1 cellular context compared by ENCODE assay signal in the genomic region with DNA sequence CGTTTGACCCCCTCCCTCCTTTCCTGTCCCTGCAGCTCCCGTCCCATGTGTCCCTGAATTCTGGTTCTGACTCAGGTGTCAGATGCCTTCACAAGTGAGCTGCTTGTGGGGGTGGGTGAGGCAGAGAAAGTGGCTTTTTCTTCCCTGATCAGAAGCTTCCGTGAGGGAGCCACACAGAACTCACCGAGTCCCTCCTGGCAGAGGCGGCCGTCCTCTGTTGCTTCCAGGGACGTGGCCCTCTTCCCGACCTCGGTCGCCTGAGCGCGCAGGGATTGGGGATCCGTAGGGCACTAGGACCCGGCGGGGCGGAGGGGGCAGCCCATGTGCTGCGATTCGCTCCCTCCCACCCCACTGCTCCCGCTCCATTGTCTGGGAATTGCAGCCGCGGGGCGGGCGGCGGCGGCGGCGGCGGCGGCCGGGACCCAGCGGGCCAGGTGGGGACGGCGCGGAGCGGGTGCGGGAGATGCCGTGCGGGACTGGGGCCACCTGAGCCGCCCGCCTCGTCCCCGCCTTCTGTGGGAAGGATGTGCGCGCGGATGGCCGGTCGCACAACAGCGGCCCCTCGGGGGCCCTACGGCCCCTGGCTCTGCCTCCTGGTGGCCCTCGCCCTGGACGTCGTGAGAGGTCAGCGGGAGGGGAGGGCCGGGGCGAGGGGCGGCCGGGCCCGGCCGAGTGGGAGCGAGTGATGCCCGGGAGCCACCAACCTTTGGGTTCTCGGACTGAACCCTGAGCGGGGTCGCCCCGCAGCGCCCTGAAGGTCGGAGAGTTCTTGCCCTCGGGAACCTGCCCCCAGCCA.
TF ChIP-seq lines count a peak whose summit lies in the region.

A gene with protein sequence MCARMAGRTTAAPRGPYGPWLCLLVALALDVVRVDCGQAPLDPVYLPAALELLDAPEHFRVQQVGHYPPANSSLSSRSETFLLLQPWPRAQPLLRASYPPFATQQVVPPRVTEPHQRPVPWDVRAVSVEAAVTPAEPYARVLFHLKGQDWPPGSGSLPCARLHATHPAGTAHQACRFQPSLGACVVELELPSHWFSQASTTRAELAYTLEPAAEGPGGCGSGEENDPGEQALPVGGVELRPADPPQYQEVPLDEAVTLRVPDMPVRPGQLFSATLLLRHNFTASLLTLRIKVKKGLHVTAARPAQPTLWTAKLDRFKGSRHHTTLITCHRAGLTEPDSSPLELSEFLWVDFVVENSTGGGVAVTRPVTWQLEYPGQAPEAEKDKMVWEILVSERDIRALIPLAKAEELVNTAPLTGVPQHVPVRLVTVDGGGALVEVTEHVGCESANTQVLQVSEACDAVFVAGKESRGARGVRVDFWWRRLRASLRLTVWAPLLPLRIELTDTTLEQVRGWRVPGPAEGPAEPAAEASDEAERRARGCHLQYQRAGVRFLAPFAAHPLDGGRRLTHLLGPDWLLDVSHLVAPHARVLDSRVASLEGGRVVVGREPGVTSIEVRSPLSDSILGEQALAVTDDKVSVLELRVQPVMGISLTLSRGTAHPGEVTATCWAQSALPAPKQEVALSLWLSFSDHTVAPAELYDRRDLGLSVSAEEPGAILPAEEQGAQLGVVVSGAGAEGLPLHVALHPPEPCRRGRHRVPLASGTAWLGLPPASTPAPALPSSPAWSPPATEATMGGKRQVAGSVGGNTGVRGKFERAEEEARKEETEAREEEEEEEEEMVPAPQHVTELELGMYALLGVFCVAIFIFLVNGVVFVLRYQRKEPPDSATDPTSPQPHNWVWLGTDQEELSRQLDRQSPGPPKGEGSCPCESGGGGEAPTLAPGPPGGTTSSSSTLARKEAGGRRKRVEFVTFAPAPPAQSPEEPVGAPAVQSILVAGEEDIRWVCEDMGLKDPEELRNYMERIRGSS (plus strand): TSS at position 351 of the 796 bp plus-strand sequence. CDS start 174 bp downstream, at position 525.

TF ChIP-seq in HepG2, 621 proteins besides CTCF, POLR2A, EP300 and RAD21 (continued from another document and continues in another):
- TF ChIP-seq, protein P1, sequence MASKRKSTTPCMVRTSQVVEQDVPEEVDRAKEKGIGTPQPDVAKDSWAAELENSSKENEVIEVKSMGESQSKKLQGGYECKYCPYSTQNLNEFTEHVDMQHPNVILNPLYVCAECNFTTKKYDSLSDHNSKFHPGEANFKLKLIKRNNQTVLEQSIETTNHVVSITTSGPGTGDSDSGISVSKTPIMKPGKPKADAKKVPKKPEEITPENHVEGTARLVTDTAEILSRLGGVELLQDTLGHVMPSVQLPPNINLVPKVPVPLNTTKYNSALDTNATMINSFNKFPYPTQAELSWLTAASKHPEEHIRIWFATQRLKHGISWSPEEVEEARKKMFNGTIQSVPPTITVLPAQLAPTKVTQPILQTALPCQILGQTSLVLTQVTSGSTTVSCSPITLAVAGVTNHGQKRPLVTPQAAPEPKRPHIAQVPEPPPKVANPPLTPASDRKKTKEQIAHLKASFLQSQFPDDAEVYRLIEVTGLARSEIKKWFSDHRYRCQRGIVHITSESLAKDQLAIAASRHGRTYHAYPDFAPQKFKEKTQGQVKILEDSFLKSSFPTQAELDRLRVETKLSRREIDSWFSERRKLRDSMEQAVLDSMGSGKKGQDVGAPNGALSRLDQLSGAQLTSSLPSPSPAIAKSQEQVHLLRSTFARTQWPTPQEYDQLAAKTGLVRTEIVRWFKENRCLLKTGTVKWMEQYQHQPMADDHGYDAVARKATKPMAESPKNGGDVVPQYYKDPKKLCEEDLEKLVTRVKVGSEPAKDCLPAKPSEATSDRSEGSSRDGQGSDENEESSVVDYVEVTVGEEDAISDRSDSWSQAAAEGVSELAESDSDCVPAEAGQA (IDR thresholded peaks at IDR 0.05; ENCODE audit: low read depth): no peak
- TF ChIP-seq, protein P1 (CRISPR knock-in tag; IDR thresholded peaks at IDR 0.05; ENCODE audit: borderline replicate concordance): 0 out of 2 replicates have a peak, but pooled peaks have one; percentile 55
- no peak for TF ChIP-seq ZNF83 (CRISPR knock-in tag; IDR thresholded peaks at IDR 0.05; ENCODE audit: borderline replicate concordance)
- TF ChIP-seq KMT2A (CRISPR knock-in tag; IDR thresholded peaks at IDR 0.05): 0 out of 2 replicates have a peak, but pooled peaks have one; percentile 50
- no peak for TF ChIP-seq STAT5B (CRISPR knock-in tag; IDR thresholded peaks at IDR 0.05)
- TF ChIP-seq, protein P2, sequence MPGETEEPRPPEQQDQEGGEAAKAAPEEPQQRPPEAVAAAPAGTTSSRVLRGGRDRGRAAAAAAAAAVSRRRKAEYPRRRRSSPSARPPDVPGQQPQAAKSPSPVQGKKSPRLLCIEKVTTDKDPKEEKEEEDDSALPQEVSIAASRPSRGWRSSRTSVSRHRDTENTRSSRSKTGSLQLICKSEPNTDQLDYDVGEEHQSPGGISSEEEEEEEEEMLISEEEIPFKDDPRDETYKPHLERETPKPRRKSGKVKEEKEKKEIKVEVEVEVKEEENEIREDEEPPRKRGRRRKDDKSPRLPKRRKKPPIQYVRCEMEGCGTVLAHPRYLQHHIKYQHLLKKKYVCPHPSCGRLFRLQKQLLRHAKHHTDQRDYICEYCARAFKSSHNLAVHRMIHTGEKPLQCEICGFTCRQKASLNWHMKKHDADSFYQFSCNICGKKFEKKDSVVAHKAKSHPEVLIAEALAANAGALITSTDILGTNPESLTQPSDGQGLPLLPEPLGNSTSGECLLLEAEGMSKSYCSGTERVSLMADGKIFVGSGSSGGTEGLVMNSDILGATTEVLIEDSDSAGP (CRISPR knock-in tag; IDR thresholded peaks at IDR 0.05; ENCODE audit: borderline replicate concordance): peak; percentile 30
- TF ChIP-seq ZNF501 (CRISPR knock-in tag; IDR thresholded peaks at IDR 0.05): 0 out of 2 replicates have a peak, but pooled peaks have one; percentile 29
- no peak for TF ChIP-seq TCF12 (IDR thresholded peaks at IDR 0.05)
- TF ChIP-seq TCF12 (CRISPR knock-in tag; IDR thresholded peaks at IDR 0.05): no peak
- TF ChIP-seq ATF7-NPFF (CRISPR knock-in tag; IDR thresholded peaks at IDR 0.05; ENCODE audit: low read depth): peak; percentile 67; the same call in 1 of the 2 replicates
- 0 out of 2 replicates have a peak, but pooled peaks have one; percentile 31 for TF ChIP-seq SRY (CRISPR knock-in tag; IDR thresholded peaks at IDR 0.05)
- TF ChIP-seq TCF7 (IDR thresholded peaks at IDR 0.05; ENCODE audit: low read depth): no peak
- TF ChIP-seq, protein P3, sequence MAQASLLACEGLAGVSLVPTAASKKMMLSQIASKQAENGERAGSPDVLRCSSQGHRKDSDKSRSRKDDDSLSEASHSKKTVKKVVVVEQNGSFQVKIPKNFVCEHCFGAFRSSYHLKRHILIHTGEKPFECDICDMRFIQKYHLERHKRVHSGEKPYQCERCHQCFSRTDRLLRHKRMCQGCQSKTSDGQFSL (CRISPR knock-in tag; IDR thresholded peaks at IDR 0.05): peak; percentile 51; the same call in 1 of the 2 replicates
- no peak for TF ChIP-seq CHD2 (IDR thresholded peaks at IDR 0.05; ENCODE audit: low read depth, low read length)
- TF ChIP-seq ZBTB7B (CRISPR knock-in tag; IDR thresholded peaks at IDR 0.05): 0 out of 2 replicates have a peak, but pooled peaks have one; percentile 17
- TF ChIP-seq TOPORS (CRISPR knock-in tag; IDR thresholded peaks at IDR 0.05): 0 out of 2 replicates have a peak, but pooled peaks have one; percentile 62
- TF ChIP-seq ZNF720 (CRISPR knock-in tag; IDR thresholded peaks at IDR 0.05): no peak
- TF ChIP-seq MXD4 (CRISPR knock-in tag; IDR thresholded peaks at IDR 0.05): peak; percentile 78; the same call in 1 of the 2 replicates
- TF ChIP-seq BORCS8-MEF2B (CRISPR knock-in tag; IDR thresholded peaks at IDR 0.05): peak; percentile 64; the same call in 1 of the 2 replicates
- TF ChIP-seq PRPF4 (IDR thresholded peaks at IDR 0.05; ENCODE audit: low read depth, low read length, poor library complexity, severe bottlenecking): no peak
- peak; percentile 93 for TF ChIP-seq ZNF746 (CRISPR knock-in tag; IDR thresholded peaks at IDR 0.05)
- peak; percentile 59 for TF ChIP-seq TEAD3 (CRISPR knock-in tag; optimal IDR thresholded peaks at IDR 0.05; ENCODE audit: borderline replicate concordance)
- TF ChIP-seq AKAP8 (CRISPR knock-in tag; IDR thresholded peaks at IDR 0.05): no peak
- TF ChIP-seq SIN3A (IDR thresholded peaks at IDR 0.05; ENCODE audit: borderline replicate concordance, low read depth, low read length): peak; percentile 75; the same call in 1 of the 2 replicates
- TF ChIP-seq, protein P4, sequence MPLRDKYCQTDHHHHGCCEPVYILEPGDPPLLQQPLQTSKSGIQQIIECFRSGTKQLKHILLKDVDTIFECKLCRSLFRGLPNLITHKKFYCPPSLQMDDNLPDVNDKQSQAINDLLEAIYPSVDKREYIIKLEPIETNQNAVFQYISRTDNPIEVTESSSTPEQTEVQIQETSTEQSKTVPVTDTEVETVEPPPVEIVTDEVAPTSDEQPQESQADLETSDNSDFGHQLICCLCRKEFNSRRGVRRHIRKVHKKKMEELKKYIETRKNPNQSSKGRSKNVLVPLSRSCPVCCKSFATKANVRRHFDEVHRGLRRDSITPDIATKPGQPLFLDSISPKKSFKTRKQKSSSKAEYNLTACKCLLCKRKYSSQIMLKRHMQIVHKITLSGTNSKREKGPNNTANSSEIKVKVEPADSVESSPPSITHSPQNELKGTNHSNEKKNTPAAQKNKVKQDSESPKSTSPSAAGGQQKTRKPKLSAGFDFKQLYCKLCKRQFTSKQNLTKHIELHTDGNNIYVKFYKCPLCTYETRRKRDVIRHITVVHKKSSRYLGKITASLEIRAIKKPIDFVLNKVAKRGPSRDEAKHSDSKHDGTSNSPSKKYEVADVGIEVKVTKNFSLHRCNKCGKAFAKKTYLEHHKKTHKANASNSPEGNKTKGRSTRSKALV (CRISPR knock-in tag; IDR thresholded peaks at IDR 0.05): peak; percentile 30; the same call in 1 of the 2 replicates
- TF ChIP-seq ZNF260 (CRISPR knock-in tag; IDR thresholded peaks at IDR 0.05; ENCODE audit: borderline replicate concordance, low read depth): no peak
- TF ChIP-seq NR2C2 (CRISPR knock-in tag; IDR thresholded peaks at IDR 0.05; ENCODE audit: borderline replicate concordance): peak; percentile 39; the same call in 1 of the 2 replicates
- no peak for TF ChIP-seq HMGA1 (CRISPR knock-in tag; conservative IDR thresholded peaks at IDR 0.05)
- peak; percentile 67 for TF ChIP-seq GABPB1 (CRISPR knock-in tag; IDR thresholded peaks at IDR 0.05)
- TF ChIP-seq, protein P5, sequence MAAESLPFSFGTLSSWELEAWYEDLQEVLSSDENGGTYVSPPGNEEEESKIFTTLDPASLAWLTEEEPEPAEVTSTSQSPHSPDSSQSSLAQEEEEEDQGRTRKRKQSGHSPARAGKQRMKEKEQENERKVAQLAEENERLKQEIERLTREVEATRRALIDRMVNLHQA (CRISPR knock-in tag; IDR thresholded peaks at IDR 0.05): no peak
- TF ChIP-seq ADNP (CRISPR knock-in tag; IDR thresholded peaks at IDR 0.05): peak; percentile 74
- no peak for TF ChIP-seq ZNF839 (CRISPR knock-in tag; IDR thresholded peaks at IDR 0.05; ENCODE audit: borderline replicate concordance)
- TF ChIP-seq MYC (CRISPR knock-in tag; IDR thresholded peaks at IDR 0.05; ENCODE audit: borderline replicate concordance): peak; percentile 97
- 0 out of 2 replicates have a peak, but pooled peaks have one; percentile 32 for TF ChIP-seq ZNF747 (CRISPR knock-in tag; IDR thresholded peaks at IDR 0.05; ENCODE audit: borderline replicate concordance)
- TF ChIP-seq, protein P6, sequence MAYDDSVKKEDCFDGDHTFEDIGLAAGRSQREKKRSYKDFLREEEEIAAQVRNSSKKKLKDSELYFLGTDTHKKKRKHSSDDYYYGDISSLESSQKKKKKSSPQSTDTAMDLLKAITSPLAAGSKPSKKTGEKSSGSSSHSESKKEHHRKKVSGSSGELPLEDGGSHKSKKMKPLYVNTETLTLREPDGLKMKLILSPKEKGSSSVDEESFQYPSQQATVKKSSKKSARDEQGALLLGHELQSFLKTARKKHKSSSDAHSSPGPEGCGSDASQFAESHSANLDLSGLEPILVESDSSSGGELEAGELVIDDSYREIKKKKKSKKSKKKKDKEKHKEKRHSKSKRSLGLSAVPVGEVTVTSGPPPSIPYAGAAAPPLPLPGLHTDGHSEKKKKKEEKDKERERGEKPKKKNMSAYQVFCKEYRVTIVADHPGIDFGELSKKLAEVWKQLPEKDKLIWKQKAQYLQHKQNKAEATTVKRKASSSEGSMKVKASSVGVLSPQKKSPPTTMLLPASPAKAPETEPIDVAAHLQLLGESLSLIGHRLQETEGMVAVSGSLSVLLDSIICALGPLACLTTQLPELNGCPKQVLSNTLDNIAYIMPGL (CRISPR knock-in tag; IDR thresholded peaks at IDR 0.05; ENCODE audit: borderline replicate concordance in 1 of 2, low read depth in 1 of 2): peak; percentile 33 to 40; a peak in 2 of 4 replicates
